Comparison of ENCODE assay signal across 1 cellular context in genomic region chrX:124764354-124764753, GRCh38.
TF ChIP-seq lines count a peak whose summit lies in the region.

No MANE protein-coding gene starts in this region.

TF ChIP-seq in K562, 482 proteins besides CTCF, POLR2A, EP300 and RAD21 (continued from another document and continues in another):
- TF ChIP-seq KLF1 (tag; IDR thresholded peaks at IDR 0.05), result no peak
- peak; percentile 64; the same call in 1 of the 2 replicates for TF ChIP-seq ZNF766 (CRISPR knock-in tag; conservative IDR thresholded peaks at IDR 0.05)
- no peak for TF ChIP-seq MCM5 (IDR thresholded peaks at IDR 0.05; ENCODE audit: low read depth)
- TF ChIP-seq RAD51 (IDR thresholded peaks at IDR 0.05; ENCODE audit: borderline replicate concordance, low read depth), result no peak
- TF ChIP-seq ARID2 (IDR thresholded peaks at IDR 0.05), result no peak
- no peak for TF ChIP-seq GTF2F1 (IDR thresholded peaks at IDR 0.05; ENCODE audit: low read depth, low read length)
- TF ChIP-seq NR0B1 (IDR thresholded peaks at IDR 0.05; ENCODE audit: partially characterized antibody), result no peak
- TF ChIP-seq E2F4 (CRISPR knock-in tag; IDR thresholded peaks at IDR 0.05; ENCODE audit: low read depth), result no peak
- no peak for TF ChIP-seq ZFX (CRISPR knock-in tag; IDR thresholded peaks at IDR 0.05)
- TF ChIP-seq HOMEZ (CRISPR knock-in tag; IDR thresholded peaks at IDR 0.05), result no peak
- no peak for TF ChIP-seq ZBTB2 (IDR thresholded peaks at IDR 0.05)
- TF ChIP-seq CHCHD3 (CRISPR knock-in tag; IDR thresholded peaks at IDR 0.05), result no peak
- no peak for TF ChIP-seq GABPA (tag; conservative IDR thresholded peaks at IDR 0.05; ENCODE audit: low read depth)
- TF ChIP-seq FUS (optimal IDR thresholded peaks at IDR 0.05; ENCODE audit: low read depth, low read length), result no peak
- no peak for TF ChIP-seq SREBF1 (IDR thresholded peaks at IDR 0.05; ENCODE audit: borderline replicate concordance, low read depth, low read length)
- TF ChIP-seq PHTF2 (CRISPR knock-in tag; IDR thresholded peaks at IDR 0.05), result no peak
- no peak for TF ChIP-seq ZNF830 (CRISPR knock-in tag; IDR thresholded peaks at IDR 0.05)
- TF ChIP-seq ZNF785 (CRISPR knock-in tag; IDR thresholded peaks at IDR 0.05), result no peak
- TF ChIP-seq STAG1 (CRISPR knock-in tag; IDR thresholded peaks at IDR 0.05; ENCODE audit: borderline replicate concordance), result no peak
- TF ChIP-seq TRIM24 (IDR thresholded peaks at IDR 0.05), result peak; percentile 28 to 62; a peak in 2 of 4 replicates
- TF ChIP-seq E2F1 (CRISPR knock-in tag; IDR thresholded peaks at IDR 0.05), result no peak
- TF ChIP-seq ZNF124 (CRISPR knock-in tag; IDR thresholded peaks at IDR 0.05), result no peak
- TF ChIP-seq HNRNPUL1 (IDR thresholded peaks at IDR 0.05; ENCODE audit: low read length), result no peak
- no peak for TF ChIP-seq NUFIP1 (IDR thresholded peaks at IDR 0.05; ENCODE audit: partially characterized antibody)
- TF ChIP-seq SIRT6 (IDR thresholded peaks at IDR 0.05; ENCODE audit: low read depth, low read length), result no peak
- no peak for TF ChIP-seq ZNF644 (tag; IDR thresholded peaks at IDR 0.05; ENCODE audit: low read depth)
- no peak; a peak in 1 of 4 replicates for TF ChIP-seq RCOR1 (IDR thresholded peaks at IDR 0.05; ENCODE audit: borderline replicate concordance in 1 of 2, low read depth in 2 of 2, low read length in 2 of 2)
- TF ChIP-seq BRD9 (IDR thresholded peaks at IDR 0.05; ENCODE audit: low read depth, partially characterized antibody), result no peak
- TF ChIP-seq MBD1 (CRISPR knock-in tag; IDR thresholded peaks at IDR 0.05), result no peak
- no peak for TF ChIP-seq FOSL1 (tag; conservative IDR thresholded peaks at IDR 0.05)
- no peak for TF ChIP-seq E2F8 (IDR thresholded peaks at IDR 0.05; ENCODE audit: low read depth, partially characterized antibody)
- no peak for TF ChIP-seq SIX5 (IDR thresholded peaks at IDR 0.05; ENCODE audit: borderline replicate concordance in 1 of 2, insufficient read depth in 1 of 2, low read depth in 1 of 2, low read length in 2 of 2)
- TF ChIP-seq ZNF707 (CRISPR knock-in tag; conservative IDR thresholded peaks at IDR 0.05), result no peak
- TF ChIP-seq HNRNPK (IDR thresholded peaks at IDR 0.05; ENCODE audit: low read depth, low read length, poor library complexity, severe bottlenecking), result no peak
- TF ChIP-seq CEBPZ (IDR thresholded peaks at IDR 0.05; ENCODE audit: borderline replicate concordance, low read depth, low read length), result no peak
- TF ChIP-seq COPS2 (conservative IDR thresholded peaks at IDR 0.05), result no peak
- no peak for TF ChIP-seq ZNF3 (CRISPR knock-in tag; IDR thresholded peaks at IDR 0.05)
- TF ChIP-seq GTF2E2 (tag; IDR thresholded peaks at IDR 0.05), result no peak
- peak; percentile 45; the same call in 1 of the 2 replicates for TF ChIP-seq SMARCC2 (IDR thresholded peaks at IDR 0.05; ENCODE audit: low read depth)
- no peak for TF ChIP-seq SAFB (IDR thresholded peaks at IDR 0.05; ENCODE audit: borderline replicate concordance, low read depth, low read length)
- TF ChIP-seq NFATC3 (IDR thresholded peaks at IDR 0.05), result no peak
- TF ChIP-seq EWSR1 (IDR thresholded peaks at IDR 0.05; ENCODE audit: borderline replicate concordance, low read depth, partially characterized antibody), result no peak
- TF ChIP-seq SOX6 (IDR thresholded peaks at IDR 0.05), result 0 out of 2 replicates have a peak, but pooled peaks have one; percentile 49
- no peak for TF ChIP-seq ASH1L (IDR thresholded peaks at IDR 0.05; ENCODE audit: borderline replicate concordance, low read depth, partially characterized antibody)
- no peak for TF ChIP-seq ZBTB7A (IDR thresholded peaks at IDR 0.05; ENCODE audit: borderline replicate concordance, control insufficient read depth, low read depth, low read length)
- no peak for TF ChIP-seq XRCC4 (IDR thresholded peaks at IDR 0.05; ENCODE audit: extremely low read depth, insufficient read depth, insufficient read length)
- TF ChIP-seq MXI1 (IDR thresholded peaks at IDR 0.05; ENCODE audit: low read depth, low read length), result no peak
- no peak for TF ChIP-seq ZNF41 (CRISPR knock-in tag; conservative IDR thresholded peaks at IDR 0.05)
- no peak for TF ChIP-seq ZC3H8 (IDR thresholded peaks at IDR 0.05)
- TF ChIP-seq THAP7 (CRISPR knock-in tag; IDR thresholded peaks at IDR 0.05), result no peak
- peak; percentile 90 for TF ChIP-seq TCF3 (CRISPR knock-in tag; IDR thresholded peaks at IDR 0.05)
- no peak for TF ChIP-seq HOXB6 (CRISPR knock-in tag; IDR thresholded peaks at IDR 0.05; ENCODE audit: borderline replicate concordance)
- no peak for TF ChIP-seq ZBTB1 (CRISPR knock-in tag; IDR thresholded peaks at IDR 0.05; ENCODE audit: borderline replicate concordance, low read depth)
- TF ChIP-seq EGR1 (conservative IDR thresholded peaks at IDR 0.05), result no peak
- TF ChIP-seq TEAD1 (CRISPR knock-in tag; IDR thresholded peaks at IDR 0.05), result no peak
- TF ChIP-seq CCNT2 (IDR thresholded peaks at IDR 0.05; ENCODE audit: borderline replicate concordance, extremely low read depth, insufficient read length, low read depth, low read length), result peak; percentile 50
- TF ChIP-seq CTBP1 (IDR thresholded peaks at IDR 0.05; ENCODE audit: borderline replicate concordance), result no peak
